In genomic region chr10:103685880-103686669, GRCh38 we compare ENCODE assay signal across 8 cellular contexts.
DNase-seq lines count a peak whose midpoint lies in the region; ATAC-seq and TF ChIP-seq lines count a peak whose summit lies in the region.

No MANE protein-coding gene starts in this region.

- no peaks in the 10 kb centered on the region for H3K4me1 Mint-ChIP-seq in activated T-helper 17 cell treated with anti-CD3 and anti-CD28 coated beads, Interleukin-2, amount 50 U/mL, for 72 hours

- TF ChIP-seq CTCF in BE2C (IDR thresholded peaks at IDR 0.05; ENCODE audit: low read depth, low read length): peak; percentile 92
- TF ChIP-seq CTCF in HL-60 (IDR thresholded peaks at IDR 0.05; ENCODE audit: insufficient read depth, low read length): peak; percentile 86
- TF ChIP-seq CTCF in fibroblast of villous mesenchyme (IDR thresholded peaks at IDR 0.05; ENCODE audit: insufficient read depth, low read depth, low read length): peak; percentile 99
- TF ChIP-seq CTCF in omental fat pad (IDR thresholded peaks at IDR 0.05): peak in 2 of 3 donors; percentile 89 to 94
- TF ChIP-seq CTCF in thoracic aorta (IDR thresholded peaks at IDR 0.05): peak; percentile 96

- no peaks in the 10 kb centered on the region for H3K27me3 Mint-ChIP-seq in activated T-helper 17 cell treated with anti-CD3 and anti-CD28 coated beads, Interleukin-2, amount 50 U/mL, for 72 hours

- H3K9me3 ChIP-seq in BE2C (no peaks in the 10 kb centered on the region), thoracic aorta (no peaks in the 10 kb centered on the region)

- H3K4me3 ChIP-seq in BE2C (ENCODE audit: low read depth, low read length): no peak overlapping the region
- no peak overlapping the region for H3K4me3 ChIP-seq in HL-60 (replicated peaks; ENCODE audit: insufficient read depth, low read length)
- no peak overlapping the region for H3K4me3 ChIP-seq in fibroblast of villous mesenchyme (ENCODE audit: low read depth, low read length)
- H3K4me3 ChIP-seq in thoracic aorta: no peak overlapping the region

- H3K4me3 Mint-ChIP-seq in activated T-helper 17 cell treated with anti-CD3 and anti-CD28 coated beads, Interleukin-2, amount 50 U/mL, for 72 hours: no peak overlapping the region

- H3K36me3 ChIP-seq in BE2C (no peaks in the 10 kb centered on the region), thoracic aorta (no peaks in the 10 kb centered on the region)

- peaks cover 2% of the 10 kb centered on the region; the same call in 1 of the 2 replicates for H3K4me1 ChIP-seq in BE2C
- no peaks in the 10 kb centered on the region for H3K4me1 ChIP-seq in thoracic aorta (ENCODE audit: control insufficient read depth in 1 of 2, low read depth in 2 of 2)

- DNase-seq in BE2C: peak; percentile 73
- peak in 1 of 2 experiments; percentile 68 for DNase-seq in HL-60 (ENCODE audit: low read depth in 1 of 2, low spot score in 1 of 2)
- peak; percentile 65 for DNase-seq in RPMI8226
- peak; percentile 99 for DNase-seq in fibroblast of villous mesenchyme (ENCODE audit: low read depth)
- peak; percentile 71 for DNase-seq in omental fat pad (ENCODE audit: low spot score)
- no peak for DNase-seq in thoracic aorta (ENCODE audit: low spot score)

- H3K27ac ChIP-seq in HL-60 (replicated peaks) (no peak overlapping the region), thoracic aorta (no peak overlapping the region)

- H3K27me3 ChIP-seq in BE2C: no peaks in the 10 kb centered on the region
- no peaks in the 10 kb centered on the region for H3K27me3 ChIP-seq in HL-60 (ENCODE audit: insufficient read depth, poor library complexity, severe bottlenecking)
- no peaks in the 10 kb centered on the region for H3K27me3 ChIP-seq in thoracic aorta (replicated peaks; ENCODE audit: insufficient read depth)

- H3K9me3 Mint-ChIP-seq in activated T-helper 17 cell treated with anti-CD3 and anti-CD28 coated beads, Interleukin-2, amount 50 U/mL, for 72 hours: no peaks in the 10 kb centered on the region

- H3K27ac Mint-ChIP-seq in activated T-helper 17 cell treated with anti-CD3 and anti-CD28 coated beads, Interleukin-2, amount 50 U/mL, for 72 hours: no peak overlapping the region

- no peaks in the 10 kb centered on the region for H3K36me3 Mint-ChIP-seq in activated T-helper 17 cell treated with anti-CD3 and anti-CD28 coated beads, Interleukin-2, amount 50 U/mL, for 72 hours (ENCODE audit: low read depth)

- ATAC-seq in GM19035 (IDR thresholded peaks at IDR 0.05; ENCODE audit: unreplicated experiment) (peak; percentile 65), omental fat pad (ENCODE audit: low FRiP score) (peak; percentile 85), thoracic aorta (ENCODE audit: insufficient number of reproducible peaks, low FRiP score, low read depth) (peak; percentile 51)
- peak; percentile 82 for ATAC-seq in activated T-helper 17 cell treated with anti-CD3 and anti-CD28 coated beads, Interleukin-2, amount 50 U/mL, for 72 hours (replicated peaks)
